Comparison of ENCODE assay signal across 10 cellular contexts in the genomic region with DNA sequence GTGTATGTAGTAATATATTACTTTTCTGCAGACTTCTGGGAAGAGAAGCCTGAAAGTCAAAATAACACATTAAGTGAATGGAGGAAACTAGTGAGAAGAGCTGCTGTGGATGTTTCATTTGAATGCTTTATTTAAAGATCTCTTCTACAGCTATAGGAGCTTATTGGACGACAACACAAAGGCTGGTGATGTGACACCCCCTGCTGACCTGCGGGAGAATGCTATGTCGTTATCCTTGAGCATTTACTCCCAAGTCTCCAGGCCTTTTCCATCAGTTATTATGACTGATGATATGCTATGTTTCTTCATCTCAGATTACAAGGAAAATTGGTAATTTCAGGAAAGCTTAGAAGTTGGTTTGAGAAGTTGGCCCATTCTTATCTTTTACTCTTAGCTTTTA. TPM values are rescaled to one million over a fixed set of nuclear protein-coding genes. Genes with fewer than 3 reads are reported as not detected.
DNase-seq lines count a peak whose midpoint lies in the region; ATAC-seq and TF ChIP-seq lines count a peak whose summit lies in the region.
"Had no signal": no experiment of that assay in that cellular context is flagged by ENCODE, and none has a peak within 500 bp of the region (broad histone marks: within the 10 kb centered on the region; RNA-seq: fewer than 3 reads in every experiment).

No MANE protein-coding gene starts in this region.

- no peaks in the 10 kb centered on the region for H3K36me3 Mint-ChIP-seq in MCF 10A (ENCODE audit: insufficient read depth, unreplicated experiment)
- no peaks in the 10 kb centered on the region for H3K36me3 Mint-ChIP-seq in type B pancreatic cell

- TF ChIP-seq POLR2A in breast epithelium (IDR thresholded peaks at IDR 0.05) (no peak), NB4 (IDR thresholded peaks at IDR 0.05; ENCODE audit: extremely low read depth, insufficient read length) (no peak)

- POLR2A ChIA-PET in MCF 10A (lab: Yijun Ruan, JAX) = interaction anchor here (0.6 to 2.0 kb wide), 7 partner anchors 9 to 357 kb away, joined by 3 to 7 read pairs (median 3); a partner anchor contains a TSS

- H3K4me1 ChIP-seq in breast epithelium (no peaks in the 10 kb centered on the region), aorta (ENCODE audit: control insufficient read depth in 1 of 2, insufficient read depth in 2 of 2, low read length in 2 of 2) (no peaks in the 10 kb centered on the region)

- TF ChIP-seq CTCF in MCF 10A (IDR thresholded peaks at IDR 0.05; ENCODE audit: unreplicated experiment) (no peak), breast epithelium (IDR thresholded peaks at IDR 0.05) (no peak), NB4 (IDR thresholded peaks at IDR 0.05; ENCODE audit: low read depth, low read length) (no peak), type B pancreatic cell (conservative IDR thresholded peaks at IDR 0.05) (peak; percentile 31)

- H3K36me3 ChIP-seq in breast epithelium = no peaks in the 10 kb centered on the region
- no peaks in the 10 kb centered on the region for H3K36me3 ChIP-seq in aorta (ENCODE audit: control insufficient read depth in 1 of 2, insufficient read depth in 2 of 2, low read length in 1 of 2)

- H3K27me3 ChIP-seq in breast epithelium (no peaks in the 10 kb centered on the region), aorta (ENCODE audit: control insufficient read depth in 1 of 2, insufficient read depth in 2 of 2, low read length in 1 of 2) (no peaks in the 10 kb centered on the region)

- no peak overlapping the region for H3K4me3 ChIP-seq in breast epithelium
- no peak overlapping the region for H3K4me3 ChIP-seq in NB4 (ENCODE audit: low read depth, low read length)
- no peak overlapping the region for H3K4me3 ChIP-seq in aorta (ENCODE audit: low read length in 2 of 2)

- no TSS peak for BruUV-seq in MCF 10A (replicated peaks; lab: Mats Ljungman, UMichigan)

- H3K27me3 Mint-ChIP-seq in MCF 10A (ENCODE audit: insufficient read depth, unreplicated experiment) (no peaks in the 10 kb centered on the region), type B pancreatic cell (no peaks in the 10 kb centered on the region)

- H3K27ac Mint-ChIP-seq in MCF 10A (ENCODE audit: low read depth, unreplicated experiment) = no peak overlapping the region
- H3K27ac Mint-ChIP-seq in type B pancreatic cell = no peak overlapping the region

- no peak for ATAC-seq in aorta (ENCODE audit: low FRiP score)

- H3K27ac ChIP-seq in breast epithelium (no peak overlapping the region), aorta (ENCODE audit: low read depth in 1 of 2, low read length in 2 of 2) (no peak overlapping the region)

- intact Hi-C loops in MCF 10A (cut with micrococcal nuclease) (loop anchor here (2.0 kb wide), 1 partner anchor 200 kb away; no protein-coding TSS in a partner anchor), breast epithelium (cut with DNase I; ENCODE audit: low total_unique reads) (no loop called here), aorta (cut with DNase I) (no loop called here)

- CTCF ChIA-PET in MCF 10A (lab: Yijun Ruan, JAX) = interaction anchor here (0.6 to 2.7 kb wide), 21 partner anchors 9 to 845 kb away, joined by 3 to 33 read pairs (median 3); a partner anchor contains a TSS

- no peaks in the 10 kb centered on the region for H3K9me3 ChIP-seq in breast epithelium
- no peaks in the 10 kb centered on the region for H3K9me3 ChIP-seq in aorta (ENCODE audit: control insufficient read depth, low read length)

- H3K4me3 Mint-ChIP-seq in MCF 10A (ENCODE audit: unreplicated experiment) (no peak overlapping the region), type B pancreatic cell (no peak overlapping the region)

- H3K4me1 Mint-ChIP-seq in MCF 10A (ENCODE audit: insufficient read depth, unreplicated experiment) = no peaks in the 10 kb centered on the region
- no peaks in the 10 kb centered on the region for H3K4me1 Mint-ChIP-seq in type B pancreatic cell (ENCODE audit: unreplicated experiment)

- WGBS in aorta, 2 donors = 48 to 49% methylated on average over 3 of the region's 3 CpGs

- H3K9me3 Mint-ChIP-seq in MCF 10A (ENCODE audit: unreplicated experiment) (no peaks in the 10 kb centered on the region), type B pancreatic cell (no peaks in the 10 kb centered on the region)

- DNase-seq in MCF 10A (ENCODE audit: unreplicated experiment) = peak; percentile 58
- DNase-seq in breast epithelium (ENCODE audit: low spot score in 2 of 2) = no peak
- DNase-seq in NB4 (ENCODE audit: low read depth) = peak; percentile 18
- DNase-seq in dermis blood vessel endothelial cell = peak; percentile 42
- no peak for DNase-seq in type B pancreatic cell (ENCODE audit: extremely low spot score, unreplicated experiment)
- DNase-seq in activated gamma-delta T cell (lab: John Stamatoyannopoulos, UW) = no peak
- no peak for DNase-seq in aorta
- no peak for DNase-seq in DMS114 treated with DMSO at 0.1 percent for 48 hours (lab: John Stamatoyannopoulos, UW; ENCODE audit: unreplicated experiment)
- DNase-seq: anterior cingulate cortex, COR-L47 had no signal

RNA-seq across cellular contexts. Expression of a gene that starts 22.3 kb away (rescaled TPM):
- total RNA-seq in MCF 10A (2022) (2.1 and 3.8 TPM in 2 replicates), breast epithelium (10 to 100 TPM in 1 of 3 donors, 1 to 10 TPM in 2; 5.6 to 13.3 (median 7.4) TPM), dermis blood vessel endothelial cell (16.8 and 25.9 TPM in 2 replicates), type B pancreatic cell (ENCODE audit: low replicate concordance) (2.8 and 2.9 TPM in 2 replicates), aorta (10 to 100 TPM in 1 of 2 donors, 1 to 10 TPM in 1; 4.6 to 11.8 TPM)
- 1 to 10 TPM; 7.2 to 8.5 TPM for polyA plus RNA-seq in aorta

Comparison
In these comparisons a context has a peak if more than half of its experiments do, and no peak if none do; other contexts are left out.
1. DNase-seq: peak in MCF 10A (single experiment), NB4 (single experiment) and dermis blood vessel endothelial cell (single experiment); none in breast epithelium (0 of 2), type B pancreatic cell (single experiment), activated gamma-delta T cell (single experiment), aorta (0 of 2) and DMS114 treated with DMSO at 0.1 percent for 48 hours (single experiment).